ENCODE assay signal across 14 cellular contexts in genomic region chr14:95197498-95198010, GRCh38. TPM values are rescaled to one million over a fixed set of nuclear protein-coding genes. Genes with fewer than 3 reads are reported as not detected.
A peak's percentile ranks its signal among the peaks of the same experiment; 100 is the strongest.
DNase-seq lines count a peak whose midpoint lies in the region; ATAC-seq and TF ChIP-seq lines count a peak whose summit lies in the region.
"Had no signal": no experiment of that assay in that cellular context is flagged by ENCODE, and none has a peak within 500 bp of the region (broad histone marks: within the 10 kb centered on the region; RNA-seq: fewer than 3 reads in every experiment).

No MANE protein-coding gene starts in this region.

- H3K36me3 ChIP-seq in Peyer's patch: peaks cover 0 to 6% (median 0%) of the 10 kb centered on the region in 3 donors

- H3K4me1 Mint-ChIP-seq in HFFc6 (ENCODE audit: low read depth): no peaks in the 10 kb centered on the region

- no peak; the same call in 1 of the 2 replicates for TF ChIP-seq RAD21 in Ishikawa (IDR thresholded peaks at IDR 0.05; ENCODE audit: low read depth)

- no peak overlapping the region for H3K4me3 ChIP-seq in Peyer's patch

- H3K27me3 Mint-ChIP-seq in HFFc6 (ENCODE audit: insufficient read depth): peaks cover 7% of the 10 kb centered on the region
- H3K27me3 Mint-ChIP-seq: stimulated activated naive CD8-positive, alpha-beta T cell treated with anti-CD3 and anti-CD28 coated beads, Interleukin-15, amount 100 ng/mL, for 72 hours had no signal

- H3K4me3 Mint-ChIP-seq in HFFc6: no peak overlapping the region
- H3K4me3 Mint-ChIP-seq: stimulated activated naive CD8-positive, alpha-beta T cell treated with anti-CD3 and anti-CD28 coated beads, Interleukin-15, amount 100 ng/mL, for 72 hours had no signal

- ATAC-seq in GM21381 (IDR thresholded peaks at IDR 0.05; ENCODE audit: unreplicated experiment): no peak
- ATAC-seq: Panc1; stimulated activated naive CD8-positive, alpha-beta T cell treated with anti-CD3 and anti-CD28 coated beads, Interleukin-15, amount 100 ng/mL, for 72 hours had no signal

- H3K27ac ChIP-seq in epithelial cell of prostate (no peak overlapping the region), Peyer's patch (no peak overlapping the region)

- H3K36me3 Mint-ChIP-seq in HFFc6 (ENCODE audit: low read depth): no peaks in the 10 kb centered on the region

- H3K27me3 ChIP-seq in Peyer's patch: no peaks in the 10 kb centered on the region

- no peaks in the 10 kb centered on the region for H3K9me3 ChIP-seq in Peyer's patch

- H3K9me3 Mint-ChIP-seq in HFFc6: no peaks in the 10 kb centered on the region; the same call in 1 of the 2 replicates
- H3K9me3 Mint-ChIP-seq: activated T-helper 2 cell treated with anti-CD3 and anti-CD28 coated beads, Interferon-gamma antibody, Interleukin-2, Interleukin-4, amounts not matched to agents 10 μg/mL and 5 μg/mL and 100 μg/mL, durations not matched to agents 14 hours and 24 hours and 36 hours; stimulated activated naive CD8-positive, alpha-beta T cell treated with anti-CD3 and anti-CD28 coated beads, Interleukin-15, amount 100 ng/mL, for 72 hours had no signal

- H3K27ac Mint-ChIP-seq in HFFc6: no peak overlapping the region
- H3K27ac Mint-ChIP-seq: activated T-helper 2 cell treated with anti-CD3 and anti-CD28 coated beads, Interferon-gamma antibody, Interleukin-2, Interleukin-4, amounts not matched to agents 10 μg/mL and 5 μg/mL and 100 μg/mL, durations not matched to agents 14 hours and 24 hours and 36 hours had no signal

- peak; percentile 18 for DNase-seq in DMS79 (lab: John Stamatoyannopoulos, UW)
- DNase-seq in epithelial cell of prostate (ENCODE audit: low read depth, low spot score): peak; percentile 12
- peak; percentile 75 for DNase-seq in mucosa of gallbladder (ENCODE audit: low spot score)
- DNase-seq in HFFc6: no peak
- DNase-seq in occipital lobe (lab: John Stamatoyannopoulos, UW): no peak
- no peak for DNase-seq in Peyer's patch
- DNase-seq: COR-L47; NCI-H2029; stimulated activated CD4-positive, alpha-beta T cell treated with anti-CD3 and anti-CD28 coated beads, Interleukin-15, amount 100 ng/mL, for 24 hours; stimulated activated naive CD8-positive, alpha-beta T cell treated with anti-CD3 and anti-CD28 coated beads, Interleukin-15, amount 100 ng/mL, for 72 hours had no signal

- peak; percentile 65 for TF ChIP-seq EP300 in Ishikawa (IDR thresholded peaks at IDR 0.05; ENCODE audit: borderline replicate concordance)

- TF ChIP-seq POLR2A in Peyer's patch (IDR thresholded peaks at IDR 0.05): no peak

- no peak for TF ChIP-seq CTCF in HFFc6 (IDR thresholded peaks at IDR 0.05)
- TF ChIP-seq CTCF in Peyer's patch (IDR thresholded peaks at IDR 0.05): no peak

- H3K4me1 ChIP-seq in Peyer's patch: no peaks in the 10 kb centered on the region

TF ChIP-seq in Ishikawa, 13 proteins besides CTCF, POLR2A, EP300 and RAD21:
- TF ChIP-seq CREB1 (IDR thresholded peaks at IDR 0.05; ENCODE audit: low read depth): no peak
- peak; percentile 63 for TF ChIP-seq TCF12 (IDR thresholded peaks at IDR 0.05; ENCODE audit: low read depth)
- TF ChIP-seq EGR1 (IDR thresholded peaks at IDR 0.05): no peak
- TF ChIP-seq TAF1 (IDR thresholded peaks at IDR 0.05; ENCODE audit: low read depth): no peak
- TF ChIP-seq USF1 (IDR thresholded peaks at IDR 0.05): no peak
- peak; percentile 77 for TF ChIP-seq TEAD4 (IDR thresholded peaks at IDR 0.05)
- no peak for TF ChIP-seq YY1 (IDR thresholded peaks at IDR 0.05; ENCODE audit: low read depth)
- peak; percentile 50 for TF ChIP-seq NFIC (IDR thresholded peaks at IDR 0.05)
- no peak for TF ChIP-seq REST (IDR thresholded peaks at IDR 0.05; ENCODE audit: low read depth)
- TF ChIP-seq MAX (IDR thresholded peaks at IDR 0.05): peak; percentile 65
TF ChIP-seq in Ishikawa: peak in this region for 4.

RNA-seq across cellular contexts. Expression of gene DICER1, which starts 40.2 kb away (rescaled TPM):
- 49.3 TPM for total RNA-seq in mucosa of gallbladder
- 10 to 100 TPM; 34.0 to 40.0 (median 37.6) TPM for total RNA-seq in HFFc6 (2021; fragmentation: NEBNext Ultra II Directional; extraction: Animal tissue kit (Norgen Biotek cat#: 25700))
- total RNA-seq in occipital lobe: 296 TPM
- 100 to 1,000 TPM in 1 of 4 donors, 10 to 100 TPM in 3; 64.3 to 125 (median 78.0) TPM for total RNA-seq in Peyer's patch

Comparison
In these comparisons a context has a peak if more than half of its experiments do, and no peak if none do; other contexts are left out.
1. DNase-seq: peak in DMS79 (single experiment), epithelial cell of prostate (single experiment) and mucosa of gallbladder (single experiment); none in HFFc6 (single experiment), occipital lobe (single experiment) and Peyer's patch (0 of 3).